1 cellular context compared by ENCODE assay signal in the genomic region with DNA sequence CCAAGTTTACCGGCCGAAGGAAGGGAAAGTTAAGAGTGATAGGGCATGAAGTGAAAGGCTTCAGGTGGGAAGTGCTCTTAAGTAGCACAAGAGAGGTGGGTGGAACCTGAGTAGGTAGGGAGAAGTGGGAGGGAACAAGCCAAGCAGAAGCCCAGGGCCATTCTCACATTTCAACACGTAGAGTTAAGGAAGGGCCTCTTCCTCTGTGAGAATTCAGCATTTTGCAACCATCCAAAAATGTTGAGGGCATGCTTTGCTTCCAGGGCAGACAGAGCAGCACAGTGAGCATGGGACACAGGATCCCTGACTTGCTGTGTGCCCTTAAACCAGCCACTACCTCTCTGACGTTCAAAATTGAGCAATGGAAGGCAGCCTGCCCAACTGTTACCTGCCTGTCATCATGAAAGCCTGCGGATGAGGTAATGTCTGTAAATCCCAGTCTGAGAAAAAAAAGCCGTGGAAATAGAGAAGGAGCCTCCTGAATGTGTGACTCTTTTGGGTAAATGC.
A peak's percentile ranks its signal among the peaks of the same experiment; 100 is the strongest.
TF ChIP-seq lines count a peak whose summit lies in the region.

No MANE protein-coding gene starts in this region.

TF ChIP-seq in GM12878, 131 proteins besides CTCF, POLR2A, EP300 and RAD21 (continued from another document):
- TF ChIP-seq, protein P1, sequence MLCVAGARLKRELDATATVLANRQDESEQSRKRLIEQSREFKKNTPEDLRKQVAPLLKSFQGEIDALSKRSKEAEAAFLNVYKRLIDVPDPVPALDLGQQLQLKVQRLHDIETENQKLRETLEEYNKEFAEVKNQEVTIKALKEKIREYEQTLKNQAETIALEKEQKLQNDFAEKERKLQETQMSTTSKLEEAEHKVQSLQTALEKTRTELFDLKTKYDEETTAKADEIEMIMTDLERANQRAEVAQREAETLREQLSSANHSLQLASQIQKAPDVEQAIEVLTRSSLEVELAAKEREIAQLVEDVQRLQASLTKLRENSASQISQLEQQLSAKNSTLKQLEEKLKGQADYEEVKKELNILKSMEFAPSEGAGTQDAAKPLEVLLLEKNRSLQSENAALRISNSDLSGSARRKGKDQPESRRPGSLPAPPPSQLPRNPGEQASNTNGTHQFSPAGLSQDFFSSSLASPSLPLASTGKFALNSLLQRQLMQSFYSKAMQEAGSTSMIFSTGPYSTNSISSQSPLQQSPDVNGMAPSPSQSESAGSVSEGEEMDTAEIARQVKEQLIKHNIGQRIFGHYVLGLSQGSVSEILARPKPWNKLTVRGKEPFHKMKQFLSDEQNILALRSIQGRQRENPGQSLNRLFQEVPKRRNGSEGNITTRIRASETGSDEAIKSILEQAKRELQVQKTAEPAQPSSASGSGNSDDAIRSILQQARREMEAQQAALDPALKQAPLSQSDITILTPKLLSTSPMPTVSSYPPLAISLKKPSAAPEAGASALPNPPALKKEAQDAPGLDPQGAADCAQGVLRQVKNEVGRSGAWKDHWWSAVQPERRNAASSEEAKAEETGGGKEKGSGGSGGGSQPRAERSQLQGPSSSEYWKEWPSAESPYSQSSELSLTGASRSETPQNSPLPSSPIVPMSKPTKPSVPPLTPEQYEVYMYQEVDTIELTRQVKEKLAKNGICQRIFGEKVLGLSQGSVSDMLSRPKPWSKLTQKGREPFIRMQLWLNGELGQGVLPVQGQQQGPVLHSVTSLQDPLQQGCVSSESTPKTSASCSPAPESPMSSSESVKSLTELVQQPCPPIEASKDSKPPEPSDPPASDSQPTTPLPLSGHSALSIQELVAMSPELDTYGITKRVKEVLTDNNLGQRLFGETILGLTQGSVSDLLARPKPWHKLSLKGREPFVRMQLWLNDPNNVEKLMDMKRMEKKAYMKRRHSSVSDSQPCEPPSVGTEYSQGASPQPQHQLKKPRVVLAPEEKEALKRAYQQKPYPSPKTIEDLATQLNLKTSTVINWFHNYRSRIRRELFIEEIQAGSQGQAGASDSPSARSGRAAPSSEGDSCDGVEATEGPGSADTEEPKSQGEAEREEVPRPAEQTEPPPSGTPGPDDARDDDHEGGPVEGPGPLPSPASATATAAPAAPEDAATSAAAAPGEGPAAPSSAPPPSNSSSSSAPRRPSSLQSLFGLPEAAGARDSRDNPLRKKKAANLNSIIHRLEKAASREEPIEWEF (IDR thresholded peaks at IDR 0.05; ENCODE audit: insufficient replicate concordance, low read depth, low read length) = no peak
- peak; percentile 33; the same call in 1 of the 2 replicates for TF ChIP-seq IKZF1 (conservative IDR thresholded peaks at IDR 0.05)
